Comparison of ENCODE assay signal across 23 cellular contexts in the genomic region with DNA sequence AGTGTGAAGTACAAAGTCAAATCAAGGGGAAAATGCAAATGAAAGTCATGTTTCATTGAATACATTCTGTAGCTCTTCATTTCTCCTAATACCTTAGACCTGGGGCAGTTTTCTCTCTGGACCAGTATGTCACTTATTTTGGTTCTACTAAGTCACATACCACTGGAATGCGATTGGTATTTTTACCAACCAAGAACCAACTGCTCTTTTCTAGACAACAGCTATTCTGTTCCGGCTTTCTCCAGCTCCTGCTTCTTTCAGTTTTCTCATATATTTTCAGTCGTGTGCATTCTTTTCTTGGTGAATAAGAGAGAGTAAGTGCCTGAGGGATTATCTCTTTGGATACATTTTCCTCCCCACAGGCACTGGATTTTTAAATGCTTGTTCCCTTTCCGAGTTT. TPM values are rescaled to one million over a fixed set of nuclear protein-coding genes. Genes with fewer than 3 reads are reported as not detected.
DNase-seq lines count a peak whose midpoint lies in the region; ATAC-seq and TF ChIP-seq lines count a peak whose summit lies in the region.
"Had no signal": no experiment of that assay in that cellular context is flagged by ENCODE, and none has a peak within 500 bp of the region (broad histone marks: within the 10 kb centered on the region; RNA-seq: fewer than 3 reads in every experiment).

No MANE protein-coding gene starts in this region.

- ATAC-seq in body of pancreas, result no peak
- peak; percentile 55 for ATAC-seq in left colon
- ATAC-seq in GM21576 (IDR thresholded peaks at IDR 0.05; ENCODE audit: unreplicated experiment), result no peak
- no peak for ATAC-seq in HG03097 (IDR thresholded peaks at IDR 0.05; ENCODE audit: low FRiP score, unreplicated experiment)
- no peak for ATAC-seq in stimulated activated naive CD8-positive, alpha-beta T cell treated with anti-CD3 and anti-CD28 coated beads, Interleukin-15, Interleukin-2, amounts not matched to agents 100 U/mL and 50 U/mL, for 24 hours
- ATAC-seq: activated CD8-positive, alpha-beta T cell treated with anti-CD3 and anti-CD28 coated beads, Interleukin-2, amount 10 ng/mL, durations not matched to agents 7 days and 5 days; activated naive CD4-positive, alpha-beta T cell treated with anti-CD3 and anti-CD28 coated beads, Interleukin-2, amount 50 U/mL, for 72 hours; left ventricle myocardium superior; right cardiac atrium had no signal

- H3K27me3 ChIP-seq in ACC112 (ENCODE audit: insufficient read depth, low read length), result no peaks in the 10 kb centered on the region
- H3K27me3 ChIP-seq in MG63, result no peaks in the 10 kb centered on the region; the same call in 1 of the 2 replicates
- H3K27me3 ChIP-seq in body of pancreas, result no peaks in the 10 kb centered on the region
- H3K27me3 ChIP-seq: dorsolateral prefrontal cortex, testis had no signal

- DNase-seq in MG63 (no peak), body of pancreas (no peak), left colon (no peak), iPS-NIHi7 (ENCODE audit: extremely low spot score) (no peak)
- no peak for DNase-seq in stimulated activated naive CD8-positive, alpha-beta T cell treated with anti-CD3 and anti-CD28 coated beads, Interleukin-15, Interleukin-2, amounts not matched to agents 100 U/mL and 50 U/mL, for 24 hours
- DNase-seq: activated CD8-positive, alpha-beta T cell treated with anti-CD3 and anti-CD28 coated beads, Interleukin-2, amount 10 ng/mL, durations not matched to agents 7 days and 5 days; CD4-positive, CD25-positive, alpha-beta regulatory T cell; DMS79; dorsolateral prefrontal cortex; left ventricle myocardium superior; NCI-H1092 treated with DMSO at 0.1 percent for 48 hours; NCI-H2081; NCI-H510A; nucleus accumbens; right cardiac atrium; T1000; testis had no signal

- peak overlapping the region; percentile 79 for H2AFZ ChIP-seq in ACC112 (ENCODE audit: low read length, unreplicated experiment)

- H3K9me3 ChIP-seq in MG63 (no peaks in the 10 kb centered on the region), body of pancreas (no peaks in the 10 kb centered on the region)
- H3K9me3 ChIP-seq: testis had no signal

- no peaks in the 10 kb centered on the region for H3K36me3 ChIP-seq in ACC112 (ENCODE audit: insufficient read depth, low read length)
- no peaks in the 10 kb centered on the region for H3K36me3 ChIP-seq in MG63
- no peaks in the 10 kb centered on the region for H3K36me3 ChIP-seq in body of pancreas (replicated peaks in 1 of 2; ENCODE audit: insufficient read depth in 1 of 2, low read depth in 2 of 2)

- H3K4me1 ChIP-seq in ACC112 (ENCODE audit: control insufficient read depth, insufficient read depth, low read length, unreplicated experiment) (peaks cover 36% of the 10 kb centered on the region), body of pancreas (peaks cover 5% of the 10 kb centered on the region)
- H3K4me1 ChIP-seq: testis had no signal

- peak overlapping the region; percentile 17 for H3K4me3 ChIP-seq in ACC112 (ENCODE audit: low read depth, low read length)
- peak overlapping the region; percentile 26 for H3K4me3 ChIP-seq in MG63
- no peak overlapping the region for H3K4me3 ChIP-seq in body of pancreas
- H3K4me3 ChIP-seq: dorsolateral prefrontal cortex, testis had no signal

- TF ChIP-seq CTCF in body of pancreas (IDR thresholded peaks at IDR 0.05), result no peak

- WGBS in body of pancreas, 2 donors, result 19 to 27% methylated on average over 4 of the region's 4 CpGs

- intact Hi-C loops in body of pancreas (cut with DNase I) (no loop called here), left colon (cut with DNase I, micrococcal nuclease) (no loop called here)

- no peak for TF ChIP-seq POLR2A in body of pancreas (IDR thresholded peaks at IDR 0.05)

- H3K27ac ChIP-seq in ACC112 (ENCODE audit: low read depth, low read length), result peak overlapping the region; percentile 47
- peak overlapping the region in 3 of 4 donors; percentile 3 to 37 (median 27) for H3K27ac ChIP-seq in body of pancreas
- H3K27ac ChIP-seq: testis had no signal

- no peaks in the 10 kb centered on the region for H3K79me2 ChIP-seq in ACC112 (ENCODE audit: control insufficient read depth, insufficient read depth, low read length, unreplicated experiment)

RNA-seq across cellular contexts. Expression of a gene that starts 39.2 kb away (rescaled TPM):
- not detected in 2 replicates for total RNA-seq in MG63 (2014; rRNA removed; shearing (Covaris generic); ENCODE audit: low replicate concordance)
- total RNA-seq in body of pancreas (not detected), left colon (not detected)
- total RNA-seq: activated CD8-positive, alpha-beta T cell treated with anti-CD3 and anti-CD28 coated beads, Interleukin-2, amount 10 ng/mL, durations not matched to agents 7 days and 5 days; activated naive CD4-positive, alpha-beta T cell treated with anti-CD3 and anti-CD28 coated beads, Interleukin-2, amount 50 U/mL, for 72 hours; activated T-helper 1 cell treated with anti-CD3 and anti-CD28 coated beads, Interleukin-12 subunit alpha, Interleukin-12 subunit beta, Interleukin-2, Interleukin-4 antibody, amounts not matched to agents 30 ng/mL and 10 ng/mL and 1 ng/mL, durations not matched to agents 14 hours and 24 hours and 36 hours; bronchial epithelial cell; CD4-positive, CD25-positive, alpha-beta regulatory T cell; dorsolateral prefrontal cortex; left ventricle myocardium superior; right cardiac atrium had no signal

Comparison
In these comparisons a context has a peak if more than half of its experiments do, and no peak if none do; other contexts are left out.
1. H3K4me3 ChIP-seq: peak in ACC112 (single experiment) and MG63 (single experiment); none in body of pancreas (0 of 2).